10 cellular contexts compared by ENCODE assay signal in genomic region chr2:122737429-122738077, GRCh38.
DNase-seq lines count a peak whose midpoint lies in the region; ATAC-seq lines count a peak whose summit lies in the region.
"Had no signal": no experiment of that assay in that cellular context is flagged by ENCODE, and none has a peak within 500 bp of the region (broad histone marks: within the 10 kb centered on the region; RNA-seq: fewer than 3 reads in every experiment).

No MANE protein-coding gene starts in this region.

- ATAC-seq in stimulated activated naive CD8-positive, alpha-beta T cell treated with anti-CD3 and anti-CD28 coated beads, Interleukin-15, amount 100 ng/mL, for 72 hours = peak; percentile 74
- ATAC-seq in stimulated activated naive CD8-positive, alpha-beta T cell treated with anti-CD3 and anti-CD28 coated beads, Interleukin-15, Interleukin-2, amounts not matched to agents 100 U/mL and 50 U/mL, for 24 hours = no peak
- peak; percentile 85 for ATAC-seq in HG03025 (IDR thresholded peaks at IDR 0.05; ENCODE audit: low FRiP score, unreplicated experiment)
- no peak for ATAC-seq in esophagus mucosa
- ATAC-seq in activated naive CD4-positive, alpha-beta T cell treated with anti-CD3 and anti-CD28 coated beads, Interleukin-2, amount 50 U/mL, for 72 hours = no peak

- no peaks in the 10 kb centered on the region for H3K36me3 Mint-ChIP-seq in activated naive CD4-positive, alpha-beta T cell treated with anti-CD3 and anti-CD28 coated beads, Interleukin-2, amount 50 U/mL, for 72 hours
- no peaks in the 10 kb centered on the region for H3K36me3 Mint-ChIP-seq in activated T-helper 1 cell treated with anti-CD3 and anti-CD28 coated beads, Interleukin-12 subunit alpha, Interleukin-12 subunit beta, Interleukin-2, Interleukin-4 antibody, amounts not matched to agents 30 ng/mL and 10 ng/mL and 1 ng/mL, durations not matched to agents 14 hours and 24 hours and 36 hours (ENCODE audit: low read depth)

- no peaks in the 10 kb centered on the region for H3K27me3 Mint-ChIP-seq in stimulated activated naive CD8-positive, alpha-beta T cell treated with anti-CD3 and anti-CD28 coated beads, Interleukin-15, amount 100 ng/mL, for 72 hours
- no peaks in the 10 kb centered on the region for H3K27me3 Mint-ChIP-seq in activated T-helper 1 cell treated with anti-CD3 and anti-CD28 coated beads, Interleukin-12 subunit alpha, Interleukin-12 subunit beta, Interleukin-2, Interleukin-4 antibody, amounts not matched to agents 30 ng/mL and 10 ng/mL and 1 ng/mL, durations not matched to agents 14 hours and 24 hours and 36 hours (ENCODE audit: insufficient read depth)

- peaks cover 5% of the 10 kb centered on the region for H3K4me1 Mint-ChIP-seq in stimulated activated naive CD8-positive, alpha-beta T cell treated with anti-CD3 and anti-CD28 coated beads, Interleukin-15, amount 100 ng/mL, for 72 hours
- H3K4me1 Mint-ChIP-seq in activated T-helper 1 cell treated with anti-CD3 and anti-CD28 coated beads, Interleukin-12 subunit alpha, Interleukin-12 subunit beta, Interleukin-2, Interleukin-4 antibody, amounts not matched to agents 30 ng/mL and 10 ng/mL and 1 ng/mL, durations not matched to agents 14 hours and 24 hours and 36 hours (ENCODE audit: low read depth) = no peaks in the 10 kb centered on the region

- DNase-seq in stimulated activated naive CD8-positive, alpha-beta T cell treated with anti-CD3 and anti-CD28 coated beads, Interleukin-15, amount 100 ng/mL, for 72 hours = no peak
- DNase-seq in stimulated activated naive CD8-positive, alpha-beta T cell treated with anti-CD3 and anti-CD28 coated beads, Interleukin-15, Interleukin-2, amounts not matched to agents 100 U/mL and 50 U/mL, for 24 hours = no peak
- DNase-seq in RPMI7951 (ENCODE audit: low read depth) (peak; percentile 26), NCI-H1694 treated with DMSO at 0.1 percent for 48 hours (lab: John Stamatoyannopoulos, UW) (no peak)
- no peak for DNase-seq in activated naive CD4-positive, alpha-beta T cell treated with anti-CD3 and anti-CD28 coated beads, Interleukin-2, amount 50 U/mL, for 72 hours (ENCODE audit: low spot score in 2 of 2)
- DNase-seq in activated T-helper 1 cell treated with anti-CD3 and anti-CD28 coated beads, Interleukin-12 subunit alpha, Interleukin-12 subunit beta, Interleukin-2, Interleukin-4 antibody, amounts not matched to agents 30 ng/mL and 10 ng/mL and 1 ng/mL, durations not matched to agents 14 hours and 24 hours and 36 hours (ENCODE audit: low spot score) = no peak
- DNase-seq: MG63 had no signal

- no peak overlapping the region for H3K4me3 Mint-ChIP-seq in stimulated activated naive CD8-positive, alpha-beta T cell treated with anti-CD3 and anti-CD28 coated beads, Interleukin-15, amount 100 ng/mL, for 72 hours
- H3K4me3 Mint-ChIP-seq in activated T-helper 1 cell treated with anti-CD3 and anti-CD28 coated beads, Interleukin-12 subunit alpha, Interleukin-12 subunit beta, Interleukin-2, Interleukin-4 antibody, amounts not matched to agents 30 ng/mL and 10 ng/mL and 1 ng/mL, durations not matched to agents 14 hours and 24 hours and 36 hours = no peak overlapping the region
- H3K4me3 Mint-ChIP-seq: neural crest cell had no signal

- H3K27ac Mint-ChIP-seq in stimulated activated naive CD8-positive, alpha-beta T cell treated with anti-CD3 and anti-CD28 coated beads, Interleukin-15, amount 100 ng/mL, for 72 hours = no peak overlapping the region
- H3K27ac Mint-ChIP-seq in activated naive CD4-positive, alpha-beta T cell treated with anti-CD3 and anti-CD28 coated beads, Interleukin-2, amount 50 U/mL, for 72 hours = no peak overlapping the region
- H3K27ac Mint-ChIP-seq in activated T-helper 1 cell treated with anti-CD3 and anti-CD28 coated beads, Interleukin-12 subunit alpha, Interleukin-12 subunit beta, Interleukin-2, Interleukin-4 antibody, amounts not matched to agents 30 ng/mL and 10 ng/mL and 1 ng/mL, durations not matched to agents 14 hours and 24 hours and 36 hours = no peak overlapping the region

- intact Hi-C loops in activated T-helper 1 cell treated with anti-CD3 and anti-CD28 coated beads, Interleukin-12 subunit alpha, Interleukin-12 subunit beta, Interleukin-2, Interleukin-4 antibody, amounts not matched to agents 30 ng/mL and 10 ng/mL and 1 ng/mL, durations not matched to agents 14 hours and 24 hours and 36 hours (cut with micrococcal nuclease) = no loop called here

- H3K9me3 Mint-ChIP-seq in stimulated activated naive CD8-positive, alpha-beta T cell treated with anti-CD3 and anti-CD28 coated beads, Interleukin-15, amount 100 ng/mL, for 72 hours = peaks cover 4 to 6% of the 10 kb centered on the region in 2 donors
- H3K9me3 Mint-ChIP-seq in activated naive CD4-positive, alpha-beta T cell treated with anti-CD3 and anti-CD28 coated beads, Interleukin-2, amount 50 U/mL, for 72 hours = peaks cover 5 to 7% of the 10 kb centered on the region in 2 donors
- H3K9me3 Mint-ChIP-seq in activated T-helper 1 cell treated with anti-CD3 and anti-CD28 coated beads, Interleukin-12 subunit alpha, Interleukin-12 subunit beta, Interleukin-2, Interleukin-4 antibody, amounts not matched to agents 30 ng/mL and 10 ng/mL and 1 ng/mL, durations not matched to agents 14 hours and 24 hours and 36 hours = no peaks in the 10 kb centered on the region

Comparison
In these comparisons a context has a peak if more than half of its experiments do, and no peak if none do; other contexts are left out.
1. ATAC-seq: peak in stimulated activated naive CD8-positive, alpha-beta T cell treated with anti-CD3 and anti-CD28 coated beads, Interleukin-15, amount 100 ng/mL, for 72 hours (single experiment) and HG03025 (single experiment); none in stimulated activated naive CD8-positive, alpha-beta T cell treated with anti-CD3 and anti-CD28 coated beads, Interleukin-15, Interleukin-2, amounts not matched to agents 100 U/mL and 50 U/mL, for 24 hours (single experiment), esophagus mucosa (single experiment) and activated naive CD4-positive, alpha-beta T cell treated with anti-CD3 and anti-CD28 coated beads, Interleukin-2, amount 50 U/mL, for 72 hours (0 of 2).